ENCODE assay signal across 28 cellular contexts in genomic region chr10:130927157-130927556, GRCh38.
DNase-seq lines count a peak whose midpoint lies in the region; ATAC-seq, FAIRE-seq and TF ChIP-seq lines count a peak whose summit lies in the region.
"Had no signal": no experiment of that assay in that cellular context is flagged by ENCODE, and none has a peak within 500 bp of the region (broad histone marks: within the 10 kb centered on the region; RNA-seq: fewer than 3 reads in every experiment).

No MANE protein-coding gene starts in this region.

- H3K4me3 ChIP-seq in GM12865 (ENCODE audit: low read depth, low read length) (no peak overlapping the region), GM12878 (no peak overlapping the region), testis (no peak overlapping the region)
- H3K4me3 ChIP-seq: BLaER1, GM23248, K562, SK-N-MC had no signal

- intact Hi-C loops in GM12878 (cut with micrococcal nuclease; ENCODE audit: unreplicated experiment) (no loop called here), testis (cut with DNase I; ENCODE audit: low total_unique reads) (no loop called here)

- DNase-seq in GM12865 (ENCODE audit: low read depth), result peak; percentile 3
- DNase-seq in GM12878 (ENCODE audit: low read depth, low spot score), result peak; percentile 1
- DNase-seq in testis, result no peak
- no peak for DNase-seq in activated gamma-delta T cell (lab: John Stamatoyannopoulos, UW)
- DNase-seq: CD4-positive, CD25-positive, alpha-beta regulatory T cell; GM23248; H7; Kasumi-1; NCI-H1092 treated with DMSO at 0.1 percent for 48 hours; NCI-H1436; NCI-H187; NCI-H446; NCI-H524 treated with DMSO at 0.1 percent for 48 hours; NCI-H82; SIG-M5 had no signal

- no peak for TF ChIP-seq EP300 in GM12878 (IDR thresholded peaks at IDR 0.05; ENCODE audit: borderline replicate concordance in 1 of 2, control insufficient read depth in 1 of 2, low read depth in 2 of 2, low read length in 2 of 2)

- no peaks in the 10 kb centered on the region for H3K27me3 ChIP-seq in GM12878 (replicated peaks in 1 of 2; ENCODE audit: control insufficient read depth in 2 of 2, insufficient read depth in 2 of 2, low read length in 1 of 2)
- H3K27me3 ChIP-seq in testis, result no peaks in the 10 kb centered on the region
- H3K27me3 ChIP-seq: BLaER1 had no signal

- no peak overlapping the region for H3K4me2 ChIP-seq in GM12878 (ENCODE audit: control insufficient read depth, insufficient read depth)
- H3K4me2 ChIP-seq: BLaER1 had no signal

- FAIRE-seq in GM12878 (lab: Jason Lieb, UNC), result no peak
- FAIRE-seq: A204.1, D721Med, G401.6, GM12892, HTR-8/SVneo, K562 had no signal

- H3K36me3 ChIP-seq in GM12878 (ENCODE audit: control insufficient read depth in 2 of 2, insufficient read depth in 2 of 2, low read length in 1 of 2) (no peaks in the 10 kb centered on the region), testis (ENCODE audit: low read depth, missing control alignments) (no peaks in the 10 kb centered on the region)
- H3K36me3 ChIP-seq: BLaER1 had no signal

- CTCF ChIA-PET in GM12878 (lab: Yijun Ruan, JAX), result no interaction called here

- TF ChIP-seq CTCF in GM12865 (IDR thresholded peaks at IDR 0.05; ENCODE audit: insufficient read depth, low read depth, low read length, missing control alignments) (no peak), GM12878 (IDR thresholded peaks at IDR 0.05 in 2 of 3, conservative IDR thresholded peaks at IDR 0.05 in 1 of 3; ENCODE audit: control insufficient read depth in 2 of 3, extremely low read depth in 1 of 3, insufficient read depth in 1 of 3, low read depth in 3 of 3, low read length in 3 of 3) (no peak), testis (IDR thresholded peaks at IDR 0.05) (no peak)

- in situ Hi-C loops in GM12878 (cut with MboI), result no loop called here

- no peak overlapping the region for H3K9ac ChIP-seq in GM12878 (ENCODE audit: control insufficient read depth, insufficient read depth, low read length)
- H3K9ac ChIP-seq: BLaER1, GM23248 had no signal

- H3K79me2 ChIP-seq in GM12878 (ENCODE audit: control insufficient read depth, insufficient read depth, low read length), result no peaks in the 10 kb centered on the region

- H2AFZ ChIP-seq in GM12878 (ENCODE audit: control insufficient read depth, low read depth, low read length), result no peak overlapping the region
- H2AFZ ChIP-seq: GM23248 had no signal

- H4K20me1 ChIP-seq in GM12878 (ENCODE audit: control insufficient read depth, insufficient read depth), result no peaks in the 10 kb centered on the region
- H4K20me1 ChIP-seq: BLaER1 had no signal

- BruUV-seq in GM12878 (replicated peaks; lab: Mats Ljungman, UMichigan), result no TSS peak

- no peak for TF ChIP-seq RAD21 in GM12878 (IDR thresholded peaks at IDR 0.05; ENCODE audit: insufficient read depth, low read depth, low read length)

- POLR2A ChIA-PET in GM12878 (lab: Charles Lee), result no interaction called here

- 2% methylated on average over 4 of the region's 4 CpGs for WGBS in GM12878 (ENCODE audit: insufficient coverage, insufficient replicate concordance, low lambda C conversion rate, missing lambda C conversion rate)
- 67 to 72% methylated on average over 4 of the region's 4 CpGs for WGBS in testis, 2 donors

- TF ChIP-seq POLR2A in GM12878 (IDR thresholded peaks at IDR 0.05; ENCODE audit: low read depth, low read length) (no peak), testis (IDR thresholded peaks at IDR 0.05) (no peak)

- H3K27ac ChIP-seq in GM12878 (ENCODE audit: control insufficient read depth, insufficient read depth), result no peak overlapping the region
- H3K27ac ChIP-seq in testis, result no peak overlapping the region
- H3K27ac ChIP-seq: BLaER1, GM23248, SK-N-MC had no signal

- ATAC-seq in GM18508 (IDR thresholded peaks at IDR 0.05; ENCODE audit: insufficient read depth, unreplicated experiment) (peak; percentile 73), GM21723 (IDR thresholded peaks at IDR 0.05; ENCODE audit: unreplicated experiment) (peak; percentile 44), GM12878 (no peak), HG03354 (IDR thresholded peaks at IDR 0.05; ENCODE audit: poor library complexity, severe bottlenecking, unreplicated experiment) (no peak), GM21576 (IDR thresholded peaks at IDR 0.05; ENCODE audit: unreplicated experiment) (no peak)
- ATAC-seq: K562, Panc1 had no signal

- no peaks in the 10 kb centered on the region for H3K4me1 ChIP-seq in GM12878 (ENCODE audit: control insufficient read depth, insufficient read depth, low read length)
- H3K4me1 ChIP-seq in testis, result no peaks in the 10 kb centered on the region

- RAD21 ChIA-PET in GM12878 (lab: Charles Lee; ENCODE audit: unreplicated experiment), result interaction anchor here (0.9 kb wide), 1 partner anchor 9 kb away, joined by 3 read pairs; no protein-coding TSS in a partner anchor

- SMC1A ChIA-PET in GM12878 (lab: Charles Lee; ENCODE audit: uncharacterized antibody, unreplicated experiment), result interaction anchor here (0.7 kb wide), 1 partner anchor 13 kb away, joined by 3 read pairs; no protein-coding TSS in a partner anchor

- H3K9me3 ChIP-seq in GM12878 (replicated peaks; ENCODE audit: control insufficient read depth, insufficient read depth, low read length) (peaks cover 1% of the 10 kb centered on the region; the same call in 1 of the 3 replicates), testis (no peaks in the 10 kb centered on the region)
- H3K9me3 ChIP-seq: BLaER1 had no signal

TF ChIP-seq in GM12878, 131 proteins besides CTCF, POLR2A, EP300 and RAD21 (continues in another document):
- TF ChIP-seq SREBF1 (IDR thresholded peaks at IDR 0.05; ENCODE audit: low read length) (no peak), TCF3 (IDR thresholded peaks at IDR 0.05; ENCODE audit: borderline replicate concordance, insufficient read depth, low read depth, low read length) (no peak), CBX5 (IDR thresholded peaks at IDR 0.05; ENCODE audit: low read depth) (no peak), CREM (IDR thresholded peaks at IDR 0.05; ENCODE audit: low read depth) (no peak), NRF1 (conservative IDR thresholded peaks at IDR 0.05; ENCODE audit: low read depth, low read length) (no peak), ATF2 (IDR thresholded peaks at IDR 0.05; ENCODE audit: low read length) (0 out of 2 replicates have a peak, but pooled peaks have one; percentile 22), ZNF687 (IDR thresholded peaks at IDR 0.05) (no peak), TCF7 (IDR thresholded peaks at IDR 0.05; ENCODE audit: borderline replicate concordance) (no peak), TARDBP (IDR thresholded peaks at IDR 0.05; ENCODE audit: borderline replicate concordance) (no peak), JUNB (IDR thresholded peaks at IDR 0.05) (peak; percentile 49; the same call in 1 of the 2 replicates), IKZF1 (conservative IDR thresholded peaks at IDR 0.05) (0 out of 2 replicates have a peak, but pooled peaks have one; percentile 23), SMAD1 (IDR thresholded peaks at IDR 0.05; ENCODE audit: low read depth, partially characterized antibody) (no peak), KAT2A (conservative IDR thresholded peaks at IDR 0.05; ENCODE audit: control insufficient read depth, low read depth, low read length) (no peak)

Comparison
In these comparisons a context has a peak if more than half of its experiments do, and no peak if none do; other contexts are left out.
1. DNase-seq: peak in GM12865 (single experiment) and GM12878 (single experiment); none in testis (single experiment) and activated gamma-delta T cell (single experiment).
2. ATAC-seq: peak in GM18508 (single experiment) and GM21723 (single experiment); none in GM12878 (single experiment), HG03354 (single experiment) and GM21576 (single experiment).